ENCODE assay signal across 8 cellular contexts in the genomic region with DNA sequence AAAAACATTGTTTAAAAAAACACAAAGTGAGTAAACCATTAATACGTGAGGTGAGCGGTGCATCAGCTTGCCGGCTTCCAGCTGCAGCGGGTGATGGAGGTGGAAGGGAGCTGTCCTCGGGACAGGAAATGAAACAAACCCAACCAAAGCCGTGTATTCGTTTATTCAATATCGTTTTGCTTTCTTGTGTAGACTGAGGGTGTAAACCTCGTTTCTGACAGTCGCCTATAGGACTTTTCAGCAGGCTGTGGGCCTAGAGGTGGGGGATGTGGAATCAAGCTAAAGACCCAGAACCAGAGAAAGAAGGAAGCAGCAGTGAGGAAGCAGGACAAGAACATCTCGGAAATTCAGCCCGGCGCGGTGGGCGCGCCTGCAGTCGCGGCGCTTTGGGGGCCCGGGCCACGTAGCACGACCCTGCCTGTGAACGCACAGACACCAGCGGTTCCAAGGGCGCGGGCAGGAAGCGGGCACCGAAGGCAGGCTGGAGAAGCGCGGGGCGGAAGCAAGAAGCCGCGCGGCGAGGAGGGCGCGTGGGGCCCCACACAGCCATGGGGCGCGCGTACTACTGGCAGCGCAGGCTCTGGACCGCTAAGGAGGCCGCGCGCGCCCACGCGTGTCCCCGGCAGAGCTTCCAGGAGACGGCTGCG.
DNase-seq lines count a peak whose midpoint lies in the region; ATAC-seq, FAIRE-seq and TF ChIP-seq lines count a peak whose summit lies in the region.

No MANE protein-coding gene starts in this region.

- H3K9me3 ChIP-seq in RWPE2 (ENCODE audit: severe bottlenecking) = no peaks in the 10 kb centered on the region

- H3K27me3 ChIP-seq in RWPE2 (ENCODE audit: insufficient read depth, poor library complexity, severe bottlenecking) = no peaks in the 10 kb centered on the region

- peak overlapping the region; percentile 69 for H3K4me3 ChIP-seq in GM12865 (ENCODE audit: low read depth, low read length)
- peak overlapping the region; percentile 79 for H3K4me3 ChIP-seq in RWPE2 (ENCODE audit: severe bottlenecking)

- TF ChIP-seq CTCF in GM12865 (IDR thresholded peaks at IDR 0.05; ENCODE audit: insufficient read depth, low read depth, low read length, missing control alignments) (no peak), RWPE2 (IDR thresholded peaks at IDR 0.05; ENCODE audit: poor library complexity, severe bottlenecking) (no peak), nephron (IDR thresholded peaks at IDR 0.05; ENCODE audit: unreplicated experiment in 3 of 3) (no peak)

- peak; percentile 52 for DNase-seq in GM12865 (ENCODE audit: low read depth)
- DNase-seq in RWPE2 (ENCODE audit: low spot score) = no peak
- DNase-seq in effector memory CD8-positive, alpha-beta T cell = no peak
- DNase-seq in EL = no peak
- DNase-seq in SHP77 treated with DMSO at 0.1 percent for 48 hours (lab: John Stamatoyannopoulos, UW) = no peak
- DNase-seq in HTR-8/SVneo (ENCODE audit: insufficient read length, low spot score) = no peak

- H3K9me3 Mint-ChIP-seq in effector memory CD8-positive, alpha-beta T cell = peaks cover 21 to 22% of the 10 kb centered on the region in 2 donors
- peaks cover 36% of the 10 kb centered on the region for H3K9me3 Mint-ChIP-seq in nephron

- peak overlapping the region; percentile 90 to 91 for H3K27ac Mint-ChIP-seq in effector memory CD8-positive, alpha-beta T cell
- H3K27ac Mint-ChIP-seq in nephron = peak overlapping the region; percentile 9 to 57 (median 54)

- no peak for FAIRE-seq in HTR-8/SVneo (lab: Jason Lieb, UNC)

- peaks cover 14% of the 10 kb centered on the region for H3K36me3 Mint-ChIP-seq in effector memory CD8-positive, alpha-beta T cell (ENCODE audit: insufficient read depth)
- H3K36me3 Mint-ChIP-seq in nephron (ENCODE audit: low read depth) = peaks cover 19% of the 10 kb centered on the region

- peaks cover 14% of the 10 kb centered on the region for H3K4me1 ChIP-seq in RWPE2 (ENCODE audit: insufficient read depth, poor library complexity, severe bottlenecking)

- peak; percentile 17 for ATAC-seq in HG02763 (IDR thresholded peaks at IDR 0.05; ENCODE audit: unreplicated experiment)
- peak; percentile 37 for ATAC-seq in RWPE2 (ENCODE audit: low read depth)
- peak; percentile 3 for ATAC-seq in effector memory CD8-positive, alpha-beta T cell (replicated peaks)

- H3K4me3 Mint-ChIP-seq in effector memory CD8-positive, alpha-beta T cell = peak overlapping the region; percentile 73 to 87
- H3K4me3 Mint-ChIP-seq in nephron = peak overlapping the region; percentile 58 to 67 (median 67)

- peaks cover 25 to 39% of the 10 kb centered on the region in 2 donors for H3K4me1 Mint-ChIP-seq in effector memory CD8-positive, alpha-beta T cell (ENCODE audit: low read depth in 2 of 2)
- no peaks in the 10 kb centered on the region for H3K4me1 Mint-ChIP-seq in nephron

- peak overlapping the region; percentile 39 for H3K27ac ChIP-seq in RWPE2 (ENCODE audit: poor library complexity, severe bottlenecking)

- no peaks in the 10 kb centered on the region for H3K36me3 ChIP-seq in RWPE2 (ENCODE audit: low read depth)

- peaks cover 5 to 11% of the 10 kb centered on the region in 2 donors for H3K27me3 Mint-ChIP-seq in effector memory CD8-positive, alpha-beta T cell
- H3K27me3 Mint-ChIP-seq in nephron (ENCODE audit: low read depth) = peaks cover 14% of the 10 kb centered on the region
